1 cellular context compared by ENCODE assay signal in genomic region chr20:63456429-63457284, GRCh38.
TF ChIP-seq lines count a peak whose summit lies in the region.

No MANE protein-coding gene starts in this region.

TF ChIP-seq in HepG2, 621 proteins besides CTCF, POLR2A, EP300 and RAD21:
- TF ChIP-seq ZNF629 (CRISPR knock-in tag; conservative IDR thresholded peaks at IDR 0.05) (peak; percentile 91), EZH2 (conservative IDR thresholded peaks at IDR 0.05; ENCODE audit: low read depth, low read length) (0 out of 2 replicates have a peak, but pooled peaks have one; percentile 7), NRL (CRISPR knock-in tag; IDR thresholded peaks at IDR 0.05; ENCODE audit: borderline replicate concordance) (0 out of 2 replicates have a peak, but pooled peaks have one; percentile 24), AGO1 (IDR thresholded peaks at IDR 0.05; ENCODE audit: low read depth, low read length, poor library complexity, severe bottlenecking) (peak; percentile 15), ZNF329 (CRISPR knock-in tag; IDR thresholded peaks at IDR 0.05; ENCODE audit: low read depth) (no peak), THAP9 (CRISPR knock-in tag; IDR thresholded peaks at IDR 0.05; ENCODE audit: borderline replicate concordance) (0 out of 2 replicates have a peak, but pooled peaks have one; percentile 6), ZFYVE20 (CRISPR knock-in tag; IDR thresholded peaks at IDR 0.05; ENCODE audit: borderline replicate concordance, low read depth) (no peak)
